ENCODE assay signal across 8 cellular contexts in the genomic region with DNA sequence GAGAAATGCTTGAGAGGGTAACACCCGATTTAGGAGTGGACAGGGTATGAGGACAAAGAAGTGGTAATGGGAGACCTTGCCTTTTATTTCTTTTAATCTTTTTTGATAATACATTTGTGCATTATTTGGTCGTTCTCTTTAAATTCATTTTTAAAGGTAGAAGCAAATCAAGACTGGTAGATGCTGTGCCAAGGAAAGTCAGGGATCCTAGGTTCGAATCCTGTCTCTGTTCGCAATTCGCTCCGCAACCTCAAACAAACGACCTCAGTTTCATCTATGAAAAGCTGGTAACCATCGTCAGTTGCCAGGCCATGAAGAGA. TPM values are rescaled to one million over a fixed set of nuclear protein-coding genes. Genes with fewer than 3 reads are reported as not detected.
DNase-seq lines count a peak whose midpoint lies in the region; ATAC-seq, FAIRE-seq and TF ChIP-seq lines count a peak whose summit lies in the region.

No MANE protein-coding gene starts in this region.

- CTCF ChIA-PET in HepG2 (lab: Yijun Ruan, JAX; ENCODE audit: low intra/inter-chr PET ratio, low total read pairs) = no interaction called here

- TF ChIP-seq EP300 in HepG2 (IDR thresholded peaks at IDR 0.05; ENCODE audit: low read depth in 2 of 2, low read length in 2 of 2) (no peak), HepG2 (CRISPR knock-in tag; IDR thresholded peaks at IDR 0.05; ENCODE audit: borderline replicate concordance) (no peak)

- H4K20me1 ChIP-seq in HepG2 (ENCODE audit: insufficient read depth, low read length) = no peaks in the 10 kb centered on the region

- H3K4me3 Mint-ChIP-seq in activated T-cell treated with anti-CD3 and anti-CD28 coated beads, Interleukin-2, amount 50 U/mL, for 72 hours = peak overlapping the region; percentile 91 to 94
- H3K4me3 Mint-ChIP-seq in activated naive CD8-positive, alpha-beta T cell treated with anti-CD3 and anti-CD28 coated beads for 36 hours = peak overlapping the region; percentile 94

- H2AFZ ChIP-seq in HepG2 (ENCODE audit: low read length) = peak overlapping the region; percentile 22

- peaks cover 41% of the 10 kb centered on the region for H3K4me1 ChIP-seq in HepG2 (ENCODE audit: insufficient read depth, low read length)
- peaks cover 8% of the 10 kb centered on the region for H3K4me1 ChIP-seq in thymus (ENCODE audit: control insufficient read depth, insufficient read depth, low read length)

- H3K27me3 ChIP-seq in HepG2 (ENCODE audit: control insufficient read depth in 1 of 2, insufficient read depth in 2 of 2, low read length in 2 of 2) = peaks cover 0 to under 1% of the 10 kb centered on the region in 2 experiments; a peak in 1 of 5 replicates
- H3K27me3 ChIP-seq in thymus (ENCODE audit: control insufficient read depth, insufficient read depth) = peaks cover 5% of the 10 kb centered on the region

- H3K27me3 Mint-ChIP-seq in activated T-cell treated with anti-CD3 and anti-CD28 coated beads, Interleukin-2, amount 50 U/mL, for 72 hours (ENCODE audit: low read depth) = peaks cover 17% of the 10 kb centered on the region
- H3K27me3 Mint-ChIP-seq in activated naive CD8-positive, alpha-beta T cell treated with anti-CD3 and anti-CD28 coated beads for 36 hours = peaks cover 21% of the 10 kb centered on the region

- peaks cover 24 to 34% of the 10 kb centered on the region in 2 experiments for H3K36me3 ChIP-seq in HepG2 (replicated peaks in 1 of 2; ENCODE audit: control insufficient read depth in 1 of 2, insufficient read depth in 2 of 2, low read length in 2 of 2)
- peaks cover 33% of the 10 kb centered on the region for H3K36me3 ChIP-seq in thymus (ENCODE audit: control insufficient read depth, insufficient read depth)

- intact Hi-C loops in HepG2 (cut with micrococcal nuclease; ENCODE audit: unreplicated experiment) = loop anchor here (5.0 kb wide), 1 partner anchor 44 kb away; no protein-coding TSS in a partner anchor

- no peak overlapping the region for H3K9ac ChIP-seq in HepG2 (ENCODE audit: insufficient read depth, low read depth, low read length)

- peaks cover 39% of the 10 kb centered on the region for H3K4me1 Mint-ChIP-seq in activated T-cell treated with anti-CD3 and anti-CD28 coated beads, Interleukin-2, amount 50 U/mL, for 72 hours (ENCODE audit: low read depth)
- peaks cover 20% of the 10 kb centered on the region for H3K4me1 Mint-ChIP-seq in activated naive CD8-positive, alpha-beta T cell treated with anti-CD3 and anti-CD28 coated beads for 36 hours

- peak overlapping the region; percentile 69 for H3K4me2 ChIP-seq in HepG2 (ENCODE audit: low read depth, low read length)

- H3K4me3 ChIP-seq in HepG2 (replicated peaks in 1 of 3; ENCODE audit: insufficient read depth in 1 of 3, low read depth in 2 of 3, low read length in 3 of 3) (peak overlapping the region; percentile 22 to 97 (median 95); a peak in 4 of 6 replicates), thymus (ENCODE audit: low read length) (peak overlapping the region; percentile 77)

- no peak for FAIRE-seq in HepG2 (lab: Jason Lieb, UNC)

- peaks cover 10 to 20% of the 10 kb centered on the region in 2 donors for H3K36me3 Mint-ChIP-seq in activated T-cell treated with anti-CD3 and anti-CD28 coated beads, Interleukin-2, amount 50 U/mL, for 72 hours (ENCODE audit: insufficient read depth in 2 of 2)
- H3K36me3 Mint-ChIP-seq in activated naive CD8-positive, alpha-beta T cell treated with anti-CD3 and anti-CD28 coated beads for 36 hours = peaks cover 28% of the 10 kb centered on the region

- 49% methylated on average over 8 of the region's 8 CpGs for WGBS in HepG2 (ENCODE audit: low lambda C conversion rate)
- WGBS in thymus = 20% methylated on average over 8 of the region's 8 CpGs

- DNase-seq in activated T-cell treated with anti-CD3 and anti-CD28 coated beads, Interleukin-2, amount 50 U/mL, for 72 hours = no peak
- DNase-seq in activated T-cell treated with anti-CD3 and anti-CD28 coated beads for 4 hours (no peak), HepG2 (ENCODE audit: low spot score) (no peak), HCEC 1CT (no peak), activated gamma-delta T cell treated with Interleukin-2 at 50 U/mL for 16 hours (no peak), NCI-H146 treated with DMSO at 0.1 percent for 48 hours (lab: John Stamatoyannopoulos, UW; ENCODE audit: unreplicated experiment) (no peak)
- DNase-seq in activated naive CD8-positive, alpha-beta T cell treated with anti-CD3 and anti-CD28 coated beads for 36 hours = no peak

- no peak for ATAC-seq in activated T-cell treated with anti-CD3 and anti-CD28 coated beads, Interleukin-2, amount 50 U/mL, for 72 hours (replicated peaks in 1 of 2)
- no peak for ATAC-seq in HepG2

- H3K79me2 ChIP-seq in HepG2 (ENCODE audit: insufficient read depth, low read length) = peaks cover 20% of the 10 kb centered on the region

- peak overlapping the region; percentile 45 for H3K27ac Mint-ChIP-seq in activated T-cell treated with anti-CD3 and anti-CD28 coated beads, Interleukin-2, amount 50 U/mL, for 72 hours
- H3K27ac Mint-ChIP-seq in activated naive CD8-positive, alpha-beta T cell treated with anti-CD3 and anti-CD28 coated beads for 36 hours = peak overlapping the region; percentile 13

- in situ Hi-C loops in HepG2 (cut with HindIII; ENCODE audit: extremely low pct_ligation_motif_present, low pct_unique_long_range_greater_than_20kb) = no loop called here

- H3K9me3 Mint-ChIP-seq in activated T-cell treated with anti-CD3 and anti-CD28 coated beads, Interleukin-2, amount 50 U/mL, for 72 hours = peaks cover 0 to 1% of the 10 kb centered on the region in 2 donors
- no peaks in the 10 kb centered on the region for H3K9me3 Mint-ChIP-seq in activated naive CD8-positive, alpha-beta T cell treated with anti-CD3 and anti-CD28 coated beads for 36 hours

- H3K9me3 ChIP-seq in HepG2 (ENCODE audit: low read length) = no peaks in the 10 kb centered on the region
- H3K9me3 ChIP-seq in thymus (ENCODE audit: control insufficient read depth) = no peaks in the 10 kb centered on the region

- no peak for TF ChIP-seq CTCF in HepG2 (CRISPR knock-in tag; IDR thresholded peaks at IDR 0.05)

- H3K27ac ChIP-seq in HepG2 (ENCODE audit: extremely low read length, insufficient read depth, low read length) = no peak overlapping the region
- H3K27ac ChIP-seq in thymus (ENCODE audit: low read depth) = no peak overlapping the region

- no peak for TF ChIP-seq RAD21 in HepG2 (CRISPR knock-in tag; IDR thresholded peaks at IDR 0.05)

- BruUV-seq in HepG2 (replicated peaks; lab: Mats Ljungman, UMichigan) = no TSS peak

- TF ChIP-seq POLR2A in HepG2 (IDR thresholded peaks at IDR 0.05; ENCODE audit: insufficient read depth in 1 of 2, low read depth in 2 of 2, low read length in 2 of 2) = no peak

- POLR2A ChIA-PET in HepG2 (lab: Yijun Ruan, JAX) = interaction anchor here (1.0 to 2.0 kb wide), 4 partner anchors 16 to 75 kb away, joined by 3 to 12 read pairs (median 4); partner anchors contain the start of gene DDX41

RNA-seq across cellular contexts. Expression of gene TMED9, which starts 0.4 kb away (rescaled TPM):
- total RNA-seq in activated T-cell treated with anti-CD3 and anti-CD28 coated beads, Interleukin-2, amount 50 U/mL, for 72 hours = 100 to 1,000 TPM in 1 of 2 donors, 10 to 100 TPM in 1; 96.2 to 107 TPM
- total RNA-seq in activated naive CD8-positive, alpha-beta T cell treated with anti-CD3 and anti-CD28 coated beads for 36 hours = 100 to 1,000 TPM; 102 to 103 TPM
- total RNA-seq in HepG2 (2016; rRNA removed; fragmentation: Illumina TruSeq; extraction: Trizol) = 92.1 and 161 TPM in 2 replicates
- 17.9 and 19.9 TPM in 2 replicates for total RNA-seq in HepG2 (2016; cell fraction: cytosol; rRNA removed; fragmentation: Illumina TruSeq; extraction: Trizol; ENCODE audit: low read depth)
- total RNA-seq in HepG2 (2016; cell fraction: insoluble cytoplasmic fraction; rRNA removed; fragmentation: Illumina TruSeq; extraction: Trizol) = 95.3 and 167 TPM in 2 replicates
- 31.2 and 33.3 TPM in 2 replicates for total RNA-seq in HepG2 (2016; cell fraction: membrane; rRNA removed; fragmentation: Illumina TruSeq; extraction: Trizol)
- 146 and 166 TPM in 2 replicates for total RNA-seq in HepG2 (2016; cell fraction: nucleus; rRNA removed; fragmentation: Illumina TruSeq; extraction: Trizol)
- polyA plus RNA-seq in HepG2 (2011; rRNA removed) (336 and 350 TPM in 2 replicates), thymus (104 TPM)
- 325 and 399 TPM in 2 replicates for polyA plus RNA-seq in HepG2 (2011; cell fraction: cytosol; rRNA removed)
- 117 and 142 TPM in 2 replicates for polyA plus RNA-seq in HepG2 (2011; cell fraction: nucleus; rRNA removed)
- polyA plus RNA-seq in HepG2 (2012) = 178 and 218 TPM in 2 replicates
- 22.9 and 25.6 TPM in 2 replicates for polyA plus RNA-seq in HepG2 (2016; cell fraction: cytosol; fragmentation: Illumina TruSeq; extraction: Trizol; ENCODE audit: low read depth)
- 127 and 128 TPM in 2 replicates for polyA plus RNA-seq in HepG2 (2016; cell fraction: insoluble cytoplasmic fraction; fragmentation: Illumina TruSeq; extraction: Trizol; ENCODE audit: low read depth)
- 35.4 and 42.5 TPM in 2 replicates for polyA plus RNA-seq in HepG2 (2016; cell fraction: membrane; fragmentation: Illumina TruSeq; extraction: Trizol; ENCODE audit: low read depth)
- 348 and 359 TPM in 2 replicates for polyA plus RNA-seq in HepG2 (2016; cell fraction: nucleus; fragmentation: Illumina TruSeq; extraction: Trizol; ENCODE audit: insufficient read depth, low read depth)
- 179 and 310 TPM in 2 replicates for polyA minus RNA-seq in HepG2 (2011; rRNA and poly(A)+ RNA removed; ENCODE audit: low replicate concordance)
- polyA minus RNA-seq in HepG2 (2011; cell fraction: cytosol; rRNA and poly(A)+ RNA removed) = 92.6 and 98.1 TPM in 2 replicates
- polyA minus RNA-seq in HepG2 (2011; cell fraction: nucleus; rRNA and poly(A)+ RNA removed) = 66.8 and 67.1 TPM in 2 replicates

RNA-seq across cellular contexts. Expression of gene B4GALT7, which starts 8.3 kb away (rescaled TPM):
- 10 to 100 TPM; 14.6 to 16.8 TPM for total RNA-seq in activated T-cell treated with anti-CD3 and anti-CD28 coated beads, Interleukin-2, amount 50 U/mL, for 72 hours
- total RNA-seq in activated naive CD8-positive, alpha-beta T cell treated with anti-CD3 and anti-CD28 coated beads for 36 hours = 10 to 100 TPM; 20.0 to 21.0 TPM
- total RNA-seq in HepG2 (2016; rRNA removed; fragmentation: Illumina TruSeq; extraction: Trizol) = 12.7 and 20.5 TPM in 2 replicates
- 30.8 and 33.3 TPM in 2 replicates for total RNA-seq in HepG2 (2016; cell fraction: cytosol; rRNA removed; fragmentation: Illumina TruSeq; extraction: Trizol; ENCODE audit: low read depth)
- total RNA-seq in HepG2 (2016; cell fraction: insoluble cytoplasmic fraction; rRNA removed; fragmentation: Illumina TruSeq; extraction: Trizol) = 10.2 and 20.6 TPM in 2 replicates
- 41.1 and 48.6 TPM in 2 replicates for total RNA-seq in HepG2 (2016; cell fraction: membrane; rRNA removed; fragmentation: Illumina TruSeq; extraction: Trizol)
- total RNA-seq in HepG2 (2016; cell fraction: nucleus; rRNA removed; fragmentation: Illumina TruSeq; extraction: Trizol) = 14.0 and 14.7 TPM in 2 replicates
- 16.4 and 22.3 TPM in 2 replicates for polyA plus RNA-seq in HepG2 (2011; rRNA removed)
- 17.5 and 28.4 TPM in 2 replicates for polyA plus RNA-seq in HepG2 (2011; cell fraction: cytosol; rRNA removed)
- polyA plus RNA-seq in HepG2 (2011; cell fraction: nucleus; rRNA removed) = 28.2 and 30.7 TPM in 2 replicates
- 10.0 and 12.5 TPM in 2 replicates for polyA plus RNA-seq in HepG2 (2012)
- 38.6 and 42.4 TPM in 2 replicates for polyA plus RNA-seq in HepG2 (2016; cell fraction: cytosol; fragmentation: Illumina TruSeq; extraction: Trizol; ENCODE audit: low read depth)
- polyA plus RNA-seq in HepG2 (2016; cell fraction: insoluble cytoplasmic fraction; fragmentation: Illumina TruSeq; extraction: Trizol; ENCODE audit: low read depth) = 10.2 and 11.7 TPM in 2 replicates
- 38.8 and 38.9 TPM in 2 replicates for polyA plus RNA-seq in HepG2 (2016; cell fraction: membrane; fragmentation: Illumina TruSeq; extraction: Trizol; ENCODE audit: low read depth)
- polyA plus RNA-seq in HepG2 (2016; cell fraction: nucleus; fragmentation: Illumina TruSeq; extraction: Trizol; ENCODE audit: insufficient read depth, low read depth) = 24.9 and 27.8 TPM in 2 replicates
- 21.7 and 33.1 TPM in 2 replicates for polyA minus RNA-seq in HepG2 (2011; rRNA and poly(A)+ RNA removed; ENCODE audit: low replicate concordance)
- 8.7 and 10.7 TPM in 2 replicates for polyA minus RNA-seq in HepG2 (2011; cell fraction: cytosol; rRNA and poly(A)+ RNA removed)
- 15.4 and 16.4 TPM in 2 replicates for polyA minus RNA-seq in HepG2 (2011; cell fraction: nucleus; rRNA and poly(A)+ RNA removed)
- 29.1 TPM for polyA plus RNA-seq in thymus

RNA-seq across cellular contexts. Expression of gene FAM193B, which starts 37.3 kb away (rescaled TPM):
- total RNA-seq in activated T-cell treated with anti-CD3 and anti-CD28 coated beads, Interleukin-2, amount 50 U/mL, for 72 hours = 100 to 1,000 TPM in 1 of 2 donors, 10 to 100 TPM in 1; 79.6 to 105 TPM
- 10 to 100 TPM; 47.2 to 52.9 TPM for total RNA-seq in activated naive CD8-positive, alpha-beta T cell treated with anti-CD3 and anti-CD28 coated beads for 36 hours
- 6.4 and 21.2 TPM in 2 replicates for total RNA-seq in HepG2 (2016; rRNA removed; fragmentation: Illumina TruSeq; extraction: Trizol)
- total RNA-seq in HepG2 (2016; cell fraction: cytosol; rRNA removed; fragmentation: Illumina TruSeq; extraction: Trizol; ENCODE audit: low read depth) = 25.5 and 27.8 TPM in 2 replicates
- total RNA-seq in HepG2 (2016; cell fraction: insoluble cytoplasmic fraction; rRNA removed; fragmentation: Illumina TruSeq; extraction: Trizol) = 7.4 and 21.9 TPM in 2 replicates
- total RNA-seq in HepG2 (2016; cell fraction: membrane; rRNA removed; fragmentation: Illumina TruSeq; extraction: Trizol) = 15.5 and 19.0 TPM in 2 replicates
- 20.2 and 30.4 TPM in 2 replicates for total RNA-seq in HepG2 (2016; cell fraction: nucleus; rRNA removed; fragmentation: Illumina TruSeq; extraction: Trizol)
- 40.9 and 42.5 TPM in 2 replicates for polyA plus RNA-seq in HepG2 (2011; rRNA removed)
- 9.5 and 15.2 TPM in 2 replicates for polyA plus RNA-seq in HepG2 (2011; cell fraction: cytosol; rRNA removed)
- polyA plus RNA-seq in HepG2 (2011; cell fraction: nucleus; rRNA removed) = 123 and 139 TPM in 2 replicates
- polyA plus RNA-seq in HepG2 (2012) = 23.0 and 27.4 TPM in 2 replicates
- 5.1 and 5.6 TPM in 2 replicates for polyA plus RNA-seq in HepG2 (2016; cell fraction: cytosol; fragmentation: Illumina TruSeq; extraction: Trizol; ENCODE audit: low read depth)
- 11.6 and 13.7 TPM in 2 replicates for polyA plus RNA-seq in HepG2 (2016; cell fraction: insoluble cytoplasmic fraction; fragmentation: Illumina TruSeq; extraction: Trizol; ENCODE audit: low read depth)
- 9.2 and 10.8 TPM in 2 replicates for polyA plus RNA-seq in HepG2 (2016; cell fraction: membrane; fragmentation: Illumina TruSeq; extraction: Trizol; ENCODE audit: low read depth)
- polyA plus RNA-seq in HepG2 (2016; cell fraction: nucleus; fragmentation: Illumina TruSeq; extraction: Trizol; ENCODE audit: insufficient read depth, low read depth) = 87.5 and 114 TPM in 2 replicates
- 19.8 and 23.5 TPM in 2 replicates for polyA minus RNA-seq in HepG2 (2011; rRNA and poly(A)+ RNA removed; ENCODE audit: low replicate concordance)
- polyA minus RNA-seq in HepG2 (2011; cell fraction: cytosol; rRNA and poly(A)+ RNA removed) = 8.1 and 15.7 TPM in 2 replicates
- polyA minus RNA-seq in HepG2 (2011; cell fraction: nucleus; rRNA and poly(A)+ RNA removed) = 24.2 and 37.9 TPM in 2 replicates
- polyA plus RNA-seq in thymus = 527 TPM
